ENCODE assay signal across 8 cellular contexts in the genomic region with DNA sequence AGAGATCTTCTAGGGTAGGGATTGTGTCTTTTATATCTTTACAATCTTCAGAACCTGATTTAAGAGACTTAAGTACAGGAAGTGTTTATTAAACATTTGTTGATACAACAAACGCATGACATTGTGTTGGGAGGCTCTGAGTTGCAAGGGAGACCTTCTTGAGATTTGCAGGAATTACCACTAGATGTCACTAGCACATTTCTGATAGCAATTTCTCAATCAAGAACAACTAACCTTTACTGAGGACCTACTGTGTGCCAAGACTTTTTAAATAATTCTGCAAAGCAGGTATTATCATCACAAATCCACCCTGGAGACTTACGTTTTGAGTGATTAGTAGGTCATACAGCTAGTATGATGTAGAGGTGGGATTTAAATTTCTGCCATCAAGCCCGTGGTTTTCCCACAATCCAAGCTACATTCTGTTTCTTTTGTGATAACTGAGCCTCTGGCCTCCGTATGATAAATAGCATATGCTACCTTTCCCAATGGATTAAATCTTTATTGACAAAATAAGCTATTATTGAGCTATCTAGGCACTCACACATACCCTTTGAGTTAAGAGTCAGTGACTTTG.
DNase-seq lines count a peak whose midpoint lies in the region; ATAC-seq and TF ChIP-seq lines count a peak whose summit lies in the region.

No MANE protein-coding gene starts in this region.

- no peaks in the 10 kb centered on the region for H3K79me1 ChIP-seq in IMR-90 (ENCODE audit: low read depth in 1 of 2, low read length in 2 of 2)

- no peak overlapping the region for H3K4ac ChIP-seq in IMR-90 (ENCODE audit: low read depth, low read length)

- TF ChIP-seq RAD21 in IMR-90 (IDR thresholded peaks at IDR 0.05; ENCODE audit: low read length), result peak; percentile 46
- TF ChIP-seq RAD21 in neural cell (conservative IDR thresholded peaks at IDR 0.05), result peak; percentile 87

- TF ChIP-seq POLR2A in IMR-90 (IDR thresholded peaks at IDR 0.05; ENCODE audit: low read depth, low read length), result no peak
- no peak for TF ChIP-seq POLR2A in lower leg skin (IDR thresholded peaks at IDR 0.05)

- no peaks in the 10 kb centered on the region for H3K9me1 ChIP-seq in IMR-90 (ENCODE audit: insufficient read depth, low read length)

- CTCF ChIA-PET in IMR-90 (lab: Yijun Ruan, JAX), result interaction anchor here (0.6 to 0.7 kb wide), 3 partner anchors 11 to 829 kb away, joined by 3 read pairs; no protein-coding TSS in a partner anchor

- H3K23ac ChIP-seq in IMR-90 (ENCODE audit: low read depth, low read length), result no peak overlapping the region

- H3K18ac ChIP-seq in IMR-90 (ENCODE audit: low read depth, low read length), result no peak overlapping the region

- ATAC-seq in IMR-90 (ENCODE audit: low read depth), result no peak

- no peaks in the 10 kb centered on the region for H3K27me3 Mint-ChIP-seq in brain

- DNase-seq in DMS153 treated with DMSO at 0.1 percent for 48 hours (lab: John Stamatoyannopoulos, UW; ENCODE audit: unreplicated experiment) (peak; percentile 9), DMS153 (lab: John Stamatoyannopoulos, UW) (no peak), IMR-90 (peak; percentile 6), HuH-7.5 (ENCODE audit: low spot score) (no peak), lower leg skin (ENCODE audit: low spot score in 2 of 2) (no peak), KG1 (lab: John Stamatoyannopoulos, UW) (no peak)

- intact Hi-C loops in IMR-90 (cut with micrococcal nuclease), result loop anchor here (2.0 to 10.0 kb wide), 3 partner anchors 798 to 1274 kb away; no protein-coding TSS in a partner anchor
- intact Hi-C loops in lower leg skin (cut with DNase I; ENCODE audit: low total_unique reads), result no loop called here

- no peak overlapping the region for H2BK5ac ChIP-seq in IMR-90 (ENCODE audit: low read depth, low read length, poor library complexity, severe bottlenecking)

- H3K56ac ChIP-seq in IMR-90 (ENCODE audit: extremely low read depth, insufficient read depth, low read length), result no peak overlapping the region

- H4K5ac ChIP-seq in IMR-90 (ENCODE audit: low read depth, low read length), result no peak overlapping the region

- peak; percentile 40 for TF ChIP-seq CTCF in IMR-90 (conservative IDR thresholded peaks at IDR 0.05; ENCODE audit: low read depth, low read length)
- TF ChIP-seq CTCF in brain (conservative IDR thresholded peaks at IDR 0.05), result peak; percentile 74 to 88
- TF ChIP-seq CTCF in neural cell (IDR thresholded peaks at IDR 0.05; ENCODE audit: poor library complexity, severe bottlenecking), result peak; percentile 78
- no peak for TF ChIP-seq CTCF in lower leg skin (IDR thresholded peaks at IDR 0.05)

- H2AFZ ChIP-seq in IMR-90 (replicated peaks; ENCODE audit: low read length, poor library complexity), result no peak overlapping the region
- no peak overlapping the region for H2AFZ ChIP-seq in neural cell (ENCODE audit: low read depth, low read length)

- H3K4me1 ChIP-seq in IMR-90 (ENCODE audit: control insufficient read depth, insufficient read depth, low read length), result no peaks in the 10 kb centered on the region

- no peaks in the 10 kb centered on the region for H3K27me3 ChIP-seq in IMR-90 (ENCODE audit: control insufficient read depth, insufficient read depth, low read length)
- H3K27me3 ChIP-seq in neural cell (ENCODE audit: insufficient read depth, low read depth, low read length), result no peaks in the 10 kb centered on the region

- H3K27ac ChIP-seq in IMR-90 (ENCODE audit: insufficient read depth, low read length) (no peak overlapping the region), neural cell (ENCODE audit: low read length) (no peak overlapping the region)

- no peak overlapping the region for H2AK5ac ChIP-seq in IMR-90 (ENCODE audit: low read depth, low read length)

- no peak overlapping the region for H2AK9ac ChIP-seq in IMR-90 (replicated peaks; ENCODE audit: low read depth, low read length, poor library complexity)

- WGBS in IMR-90 (ENCODE audit: extremely low coverage in 2 of 2, insufficient read length in 1 of 2), 2 experiments, result no CpG with 5 or more reads among the region's 4 CpGs
- WGBS in lower leg skin, 2 donors, result 54 to 58% methylated on average over 4 of the region's 4 CpGs

- H3K9me3 ChIP-seq in IMR-90 (ENCODE audit: control insufficient read depth, insufficient read depth, low read length), result no peaks in the 10 kb centered on the region
- H3K9me3 ChIP-seq in neural cell (ENCODE audit: low read length), result no peaks in the 10 kb centered on the region

- H3F3A ChIP-seq in neural cell (ENCODE audit: insufficient read depth, low read length, poor library complexity, severe bottlenecking), result no peaks in the 10 kb centered on the region

- peaks cover 0 to 7% (median 0%) of the 10 kb centered on the region in 5 experiments for H3K9me3 Mint-ChIP-seq in brain

- no peak overlapping the region for H3K4me3 Mint-ChIP-seq in brain

- H4K20me1 ChIP-seq in IMR-90 (ENCODE audit: insufficient read depth, low read length) (no peaks in the 10 kb centered on the region), neural cell (ENCODE audit: insufficient read depth) (no peaks in the 10 kb centered on the region)

- no peaks in the 10 kb centered on the region for H3K4me1 Mint-ChIP-seq in brain

- dilution Hi-C loops in IMR-90 (cut with HindIII; ENCODE audit: low sequenced_read_pairs, unreplicated experiment), result no loop called here

- no peaks in the 10 kb centered on the region for H3K79me2 ChIP-seq in neural cell (replicated peaks; ENCODE audit: insufficient read depth, low read length)

- H4K8ac ChIP-seq in IMR-90 (ENCODE audit: low read depth in 2 of 2, low read length in 2 of 2), result no peak overlapping the region

- no peak for TF ChIP-seq EP300 in neural cell (conservative IDR thresholded peaks at IDR 0.05; ENCODE audit: poor library complexity, severe bottlenecking)

- in situ Hi-C loops in IMR-90 (cut with MboI; ENCODE audit: low sequenced_read_pairs), result no loop called here

- no peak overlapping the region for H4K91ac ChIP-seq in IMR-90 (ENCODE audit: insufficient read depth, low read depth, low read length)

- no peak overlapping the region for H3K9ac ChIP-seq in IMR-90 (ENCODE audit: low read depth, low read length)
- H3K9ac ChIP-seq in neural cell (ENCODE audit: low read length), result no peak overlapping the region

- no peak overlapping the region for H3K14ac ChIP-seq in IMR-90 (replicated peaks; ENCODE audit: low read depth, low read length)

- H3K4me2 ChIP-seq in IMR-90 (ENCODE audit: low read depth, low read length) (no peak overlapping the region), neural cell (ENCODE audit: low read length) (no peak overlapping the region)

- no peak overlapping the region for H2BK120ac ChIP-seq in IMR-90 (ENCODE audit: low read depth, low read length)

- H3K9me2 ChIP-seq in neural cell (ENCODE audit: insufficient read depth, low read length), result no peaks in the 10 kb centered on the region

- no TSS peak for BruUV-seq in IMR-90 (replicated peaks; lab: Mats Ljungman, UMichigan)

- POLR2A ChIA-PET in IMR-90 (lab: Charles Lee; ENCODE audit: unreplicated experiment), result no interaction called here

- H3K4me3 ChIP-seq in IMR-90 (ENCODE audit: insufficient read depth, low read depth, low read length) (no peak overlapping the region), neural cell (ENCODE audit: low read length) (no peak overlapping the region), lower leg skin (ENCODE audit: low read depth, poor library complexity, severe bottlenecking) (no peak overlapping the region)

- H2BK15ac ChIP-seq in IMR-90 (ENCODE audit: low read depth, low read length), result no peak overlapping the region

- H3K36me3 ChIP-seq in IMR-90 (ENCODE audit: control insufficient read depth, insufficient read depth, low read length), result no peaks in the 10 kb centered on the region
- H3K36me3 ChIP-seq in neural cell (ENCODE audit: insufficient read depth, low read length), result no peaks in the 10 kb centered on the region

- H3K27ac Mint-ChIP-seq in brain, result no peak overlapping the region

- H3K36me3 Mint-ChIP-seq in brain, result no peaks in the 10 kb centered on the region

- H2BK20ac ChIP-seq in IMR-90 (ENCODE audit: low read depth, low read length), result no peak overlapping the region

TF ChIP-seq in IMR-90, 13 proteins besides CTCF, POLR2A, EP300 and RAD21 (continues in another document):
- TF ChIP-seq, protein P1, sequence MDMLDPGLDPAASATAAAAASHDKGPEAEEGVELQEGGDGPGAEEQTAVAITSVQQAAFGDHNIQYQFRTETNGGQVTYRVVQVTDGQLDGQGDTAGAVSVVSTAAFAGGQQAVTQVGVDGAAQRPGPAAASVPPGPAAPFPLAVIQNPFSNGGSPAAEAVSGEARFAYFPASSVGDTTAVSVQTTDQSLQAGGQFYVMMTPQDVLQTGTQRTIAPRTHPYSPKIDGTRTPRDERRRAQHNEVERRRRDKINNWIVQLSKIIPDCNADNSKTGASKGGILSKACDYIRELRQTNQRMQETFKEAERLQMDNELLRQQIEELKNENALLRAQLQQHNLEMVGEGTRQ (IDR thresholded peaks at IDR 0.05; ENCODE audit: low read depth, low read length), result no peak
- TF ChIP-seq MXI1 (IDR thresholded peaks at IDR 0.05; ENCODE audit: borderline replicate concordance, low read depth, low read length) (no peak), CHD1 (IDR thresholded peaks at IDR 0.05; ENCODE audit: low read depth, low read length) (no peak), BHLHE40 (IDR thresholded peaks at IDR 0.05; ENCODE audit: low read depth, low read length) (no peak), RFX5 (IDR thresholded peaks at IDR 0.05; ENCODE audit: low read depth, low read length) (no peak)

TF ChIP-seq in neural cell, 6 proteins besides CTCF, POLR2A, EP300 and RAD21:
- TF ChIP-seq SMC3 (conservative IDR thresholded peaks at IDR 0.05; ENCODE audit: poor library complexity) (peak; percentile 82), POLR2AphosphoS5 (IDR thresholded peaks at IDR 0.05) (no peak)

Comparison
In these comparisons a context has a peak if more than half of its experiments do, and no peak if none do; other contexts are left out.
1. DNase-seq: peak in DMS153 treated with DMSO at 0.1 percent for 48 hours (single experiment) and IMR-90 (single experiment); none in DMS153 (single experiment), HuH-7.5 (single experiment), lower leg skin (0 of 2) and KG1 (single experiment).
2. CTCF ChIP-seq: peak in IMR-90 (single experiment), brain (2 of 2) and neural cell (single experiment); none in lower leg skin (0 of 3).